Comparison of ENCODE assay signal across 10 cellular contexts in the genomic region with DNA sequence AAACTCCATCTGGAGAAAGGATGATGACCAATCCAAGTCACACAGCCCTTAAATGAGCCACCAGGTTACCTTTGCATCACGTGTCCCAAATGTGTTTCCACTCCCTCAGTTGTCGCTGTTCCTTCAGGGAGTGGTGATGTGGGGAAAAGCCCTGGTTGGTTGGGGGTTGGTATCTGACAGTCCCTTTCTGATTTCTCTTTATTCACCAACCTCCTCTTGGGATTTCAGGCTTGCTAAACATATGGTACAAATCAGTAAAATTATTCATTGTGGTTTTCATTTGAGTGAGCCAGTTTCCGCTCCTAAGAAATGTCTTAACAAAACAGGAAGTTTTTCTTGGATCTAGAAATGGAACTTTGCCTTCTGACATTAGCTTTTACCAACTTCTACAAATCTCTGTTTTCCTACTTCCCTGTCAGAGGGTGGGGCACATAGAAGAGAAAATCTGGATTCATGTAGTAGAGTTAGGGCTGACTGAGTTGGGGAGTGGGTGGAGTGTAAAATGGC. TPM values are rescaled to one million over a fixed set of nuclear protein-coding genes. Genes with fewer than 3 reads are reported as not detected.
DNase-seq lines count a peak whose midpoint lies in the region; ATAC-seq and TF ChIP-seq lines count a peak whose summit lies in the region.
"Had no signal": no experiment of that assay in that cellular context is flagged by ENCODE, and none has a peak within 500 bp of the region (broad histone marks: within the 10 kb centered on the region; RNA-seq: fewer than 3 reads in every experiment).

No MANE protein-coding gene starts in this region.

- no peak for DNase-seq in activated naive CD8-positive, alpha-beta T cell treated with anti-CD3 and anti-CD28 coated beads, Interleukin-2, amount 50 U/mL, for 24 hours
- no peak for DNase-seq in activated naive CD8-positive, alpha-beta T cell treated with anti-CD3 and anti-CD28 coated beads for 36 hours
- DNase-seq in vagina (ENCODE audit: extremely low spot score in 2 of 2) (no peak), C1 segment of cervical spinal cord (lab: John Stamatoyannopoulos, UW) (no peak)
- no peak for DNase-seq in activated CD8-positive, alpha-beta memory T cell treated with anti-CD3 and anti-CD28 coated beads for 24 hours
- DNase-seq: activated T-cell treated with anti-CD3 and anti-CD28 coated beads, Interleukin-2, amount 50 U/mL, for 1 hour had no signal

- H3K9me3 ChIP-seq in mucosa of rectum (ENCODE audit: control insufficient read depth in 2 of 2, low read length in 2 of 2) (no peaks in the 10 kb centered on the region), vagina (no peaks in the 10 kb centered on the region)

- H3K4me3 ChIP-seq in mucosa of rectum (ENCODE audit: low read length in 2 of 2): peak overlapping the region in 1 of 2 donors; percentile 22
- H3K4me3 ChIP-seq in vagina: no peak overlapping the region

- intact Hi-C loops in dendritic cell treated with granulocyte-macrophage colony-stimulating factor and Interleukin-4, amounts not matched to agents 40 ng/mL and 50 ng/mL, for 4 days (cut with micrococcal nuclease): loop anchor here (5.0 kb wide), 1 partner anchor 42 kb away; no protein-coding TSS in a partner anchor
- intact Hi-C loops in vagina (cut with DNase I): no loop called here

- H3K27ac ChIP-seq in mucosa of rectum (ENCODE audit: low read depth in 2 of 2, low read length in 2 of 2) (peak overlapping the region; percentile 92 to 93), vagina (peak overlapping the region; percentile 65)

- peak overlapping the region in 1 of 2 donors; percentile 37 for H3K9ac ChIP-seq in mucosa of rectum (ENCODE audit: low read depth in 1 of 2, low read length in 2 of 2)

- H3K4me1 Mint-ChIP-seq in activated naive CD8-positive, alpha-beta T cell treated with anti-CD3 and anti-CD28 coated beads, Interleukin-2, amount 50 U/mL, for 24 hours: peaks cover 30% of the 10 kb centered on the region
- H3K4me1 Mint-ChIP-seq in activated naive CD8-positive, alpha-beta T cell treated with anti-CD3 and anti-CD28 coated beads for 36 hours: peaks cover 18% of the 10 kb centered on the region
- peaks cover 44% of the 10 kb centered on the region for H3K4me1 Mint-ChIP-seq in dendritic cell treated with granulocyte-macrophage colony-stimulating factor and Interleukin-4, amounts not matched to agents 40 ng/mL and 50 ng/mL, for 4 days (ENCODE audit: low read depth)

- no peaks in the 10 kb centered on the region for H3K27me3 ChIP-seq in mucosa of rectum (ENCODE audit: control insufficient read depth in 2 of 2, insufficient read depth in 2 of 2, low read length in 2 of 2)
- H3K27me3 ChIP-seq in vagina: no peaks in the 10 kb centered on the region

- ATAC-seq in activated naive CD8-positive, alpha-beta T cell treated with anti-CD3 and anti-CD28 coated beads, Interleukin-2, amount 50 U/mL, for 24 hours: peak; percentile 50
- no peak for ATAC-seq in GM18870 (IDR thresholded peaks at IDR 0.05; ENCODE audit: unreplicated experiment)

- peaks cover 4% of the 10 kb centered on the region for H3K36me3 Mint-ChIP-seq in activated naive CD8-positive, alpha-beta T cell treated with anti-CD3 and anti-CD28 coated beads, Interleukin-2, amount 50 U/mL, for 24 hours (ENCODE audit: low read depth)
- no peaks in the 10 kb centered on the region for H3K36me3 Mint-ChIP-seq in activated naive CD8-positive, alpha-beta T cell treated with anti-CD3 and anti-CD28 coated beads for 36 hours
- H3K36me3 Mint-ChIP-seq in dendritic cell treated with granulocyte-macrophage colony-stimulating factor and Interleukin-4, amounts not matched to agents 40 ng/mL and 50 ng/mL, for 4 days (ENCODE audit: low read depth): peaks cover 39% of the 10 kb centered on the region

- TF ChIP-seq CTCF in vagina (IDR thresholded peaks at IDR 0.05): no peak

- H3K9me3 Mint-ChIP-seq in activated naive CD8-positive, alpha-beta T cell treated with anti-CD3 and anti-CD28 coated beads, Interleukin-2, amount 50 U/mL, for 24 hours: no peaks in the 10 kb centered on the region
- no peaks in the 10 kb centered on the region for H3K9me3 Mint-ChIP-seq in activated naive CD8-positive, alpha-beta T cell treated with anti-CD3 and anti-CD28 coated beads for 36 hours
- H3K9me3 Mint-ChIP-seq in dendritic cell treated with granulocyte-macrophage colony-stimulating factor and Interleukin-4, amounts not matched to agents 40 ng/mL and 50 ng/mL, for 4 days: no peaks in the 10 kb centered on the region

- no peak overlapping the region for H3K4me3 Mint-ChIP-seq in activated naive CD8-positive, alpha-beta T cell treated with anti-CD3 and anti-CD28 coated beads, Interleukin-2, amount 50 U/mL, for 24 hours
- H3K4me3 Mint-ChIP-seq in activated naive CD8-positive, alpha-beta T cell treated with anti-CD3 and anti-CD28 coated beads for 36 hours: no peak overlapping the region
- peak overlapping the region; percentile 43 for H3K4me3 Mint-ChIP-seq in dendritic cell treated with granulocyte-macrophage colony-stimulating factor and Interleukin-4, amounts not matched to agents 40 ng/mL and 50 ng/mL, for 4 days
- H3K4me3 Mint-ChIP-seq: type B pancreatic cell had no signal

- peak overlapping the region; percentile 64 for H3K27ac Mint-ChIP-seq in activated naive CD8-positive, alpha-beta T cell treated with anti-CD3 and anti-CD28 coated beads, Interleukin-2, amount 50 U/mL, for 24 hours
- no peak overlapping the region for H3K27ac Mint-ChIP-seq in activated naive CD8-positive, alpha-beta T cell treated with anti-CD3 and anti-CD28 coated beads for 36 hours
- peak overlapping the region; percentile 92 for H3K27ac Mint-ChIP-seq in dendritic cell treated with granulocyte-macrophage colony-stimulating factor and Interleukin-4, amounts not matched to agents 40 ng/mL and 50 ng/mL, for 4 days
- H3K27ac Mint-ChIP-seq: type B pancreatic cell had no signal

- no peak for TF ChIP-seq POLR2A in vagina (IDR thresholded peaks at IDR 0.05)

- H3K27me3 Mint-ChIP-seq in activated naive CD8-positive, alpha-beta T cell treated with anti-CD3 and anti-CD28 coated beads, Interleukin-2, amount 50 U/mL, for 24 hours: no peaks in the 10 kb centered on the region
- no peaks in the 10 kb centered on the region for H3K27me3 Mint-ChIP-seq in activated naive CD8-positive, alpha-beta T cell treated with anti-CD3 and anti-CD28 coated beads for 36 hours
- no peaks in the 10 kb centered on the region for H3K27me3 Mint-ChIP-seq in dendritic cell treated with granulocyte-macrophage colony-stimulating factor and Interleukin-4, amounts not matched to agents 40 ng/mL and 50 ng/mL, for 4 days
- H3K27me3 Mint-ChIP-seq: type B pancreatic cell had no signal

- H3K4me1 ChIP-seq in mucosa of rectum (ENCODE audit: control insufficient read depth in 2 of 2, insufficient read depth in 2 of 2, low read length in 2 of 2) (peaks cover 53 to 67% of the 10 kb centered on the region in 2 donors), vagina (peaks cover 79% of the 10 kb centered on the region)

- H3K36me3 ChIP-seq in mucosa of rectum (ENCODE audit: control insufficient read depth in 2 of 2, insufficient read depth in 2 of 2, low read length in 2 of 2) (no peaks in the 10 kb centered on the region), vagina (no peaks in the 10 kb centered on the region)

RNA-seq across cellular contexts. Expression of gene KMT2E, which starts 40.0 kb away (rescaled TPM):
- total RNA-seq in activated naive CD8-positive, alpha-beta T cell treated with anti-CD3 and anti-CD28 coated beads for 36 hours: 10 to 100 TPM; 58.0 to 62.4 TPM
- total RNA-seq in vagina: 98.7 TPM
